8 cellular contexts compared by ENCODE assay signal in the genomic region with DNA sequence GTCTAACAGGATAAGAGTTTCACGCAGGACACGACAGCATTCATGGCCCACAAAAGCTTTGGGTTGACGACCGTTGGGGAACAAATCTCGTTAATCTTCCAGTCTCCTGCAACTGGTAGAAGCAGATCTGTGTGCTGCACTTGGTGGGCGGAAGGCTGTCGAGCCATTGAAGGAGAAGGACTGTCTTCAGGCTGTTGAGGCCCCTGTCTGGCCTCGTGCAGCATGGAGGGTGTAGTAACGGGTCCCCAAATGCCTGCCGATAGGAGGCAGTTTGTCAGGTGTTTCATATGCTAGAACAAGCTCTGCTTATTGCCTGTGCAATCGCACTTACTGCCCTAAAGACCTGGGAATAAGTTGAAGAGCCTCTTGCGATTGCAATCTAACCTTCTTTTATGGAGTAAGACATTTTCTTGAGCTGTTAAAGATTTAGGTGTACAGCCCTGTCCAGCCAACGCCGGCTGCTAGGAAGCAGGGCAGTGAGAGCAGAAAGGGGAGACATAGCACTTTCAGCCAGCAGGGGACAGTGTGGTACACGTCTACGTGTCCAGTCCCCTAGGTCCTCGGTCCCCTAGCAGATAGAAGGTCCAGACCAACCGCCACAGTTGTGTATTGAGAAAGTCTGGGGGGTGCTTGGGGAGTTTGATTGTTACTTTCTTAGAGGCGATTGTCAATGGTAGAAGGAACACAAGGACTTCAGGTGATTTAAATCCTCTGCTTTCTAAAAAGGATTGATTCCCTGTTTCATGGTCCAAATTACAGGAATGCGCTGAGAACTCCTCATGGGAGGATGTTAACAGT.
DNase-seq lines count a peak whose midpoint lies in the region; ATAC-seq, FAIRE-seq and TF ChIP-seq lines count a peak whose summit lies in the region.

No MANE protein-coding gene starts in this region.

- ATAC-seq in Panc1 (no peak), lung (ENCODE audit: insufficient read depth, low FRiP score) (peak; percentile 35), HG03571 (IDR thresholded peaks at IDR 0.05; ENCODE audit: unreplicated experiment) (no peak), HG03457 (IDR thresholded peaks at IDR 0.05; ENCODE audit: unreplicated experiment) (no peak)
- ATAC-seq in stimulated activated memory B cell treated with anti-CD40 and anti-IgM and Interleukin-4, amounts not matched to agents 10 μg/mL and 1 μg/mL and 100 μg/mL, for 72 hours: no peak

- no peak overlapping the region for H3K4me3 Mint-ChIP-seq in stimulated activated memory B cell treated with anti-CD40 and anti-IgM and Interleukin-4, amounts not matched to agents 10 μg/mL and 1 μg/mL and 100 μg/mL, for 72 hours

- H3K36me3 ChIP-seq in Panc1 (ENCODE audit: control insufficient read depth, insufficient read depth, low read length) (no peaks in the 10 kb centered on the region), colonic mucosa (no peaks in the 10 kb centered on the region), lung (ENCODE audit: control insufficient read depth in 2 of 2, insufficient read depth in 2 of 2, low read length in 2 of 2) (no peaks in the 10 kb centered on the region)

- H3K36me3 Mint-ChIP-seq in stimulated activated memory B cell treated with anti-CD40 and anti-IgM and Interleukin-4, amounts not matched to agents 10 μg/mL and 1 μg/mL and 100 μg/mL, for 72 hours: no peaks in the 10 kb centered on the region

- FAIRE-seq in H54 (lab: Jason Lieb, UNC): no peak

- H3K4me1 ChIP-seq in Panc1 (ENCODE audit: control insufficient read depth, insufficient read depth, low read length) (peaks cover 51% of the 10 kb centered on the region), colonic mucosa (peaks cover 12% of the 10 kb centered on the region), lung (ENCODE audit: control insufficient read depth in 2 of 2, insufficient read depth in 2 of 2, low read length in 2 of 2) (peaks cover 0 to 3% of the 10 kb centered on the region in 2 donors)

- no peaks in the 10 kb centered on the region for H3K9me3 Mint-ChIP-seq in stimulated activated memory B cell treated with anti-CD40 and anti-IgM and Interleukin-4, amounts not matched to agents 10 μg/mL and 1 μg/mL and 100 μg/mL, for 72 hours

- CTCF ChIA-PET in Panc1 (lab: Charles Lee): interaction anchor here (0.5 to 1.0 kb wide), 2 partner anchors 207 to 617 kb away, joined by 3 to 4 read pairs; no protein-coding TSS in a partner anchor

- H3K27me3 ChIP-seq in Panc1 (ENCODE audit: control insufficient read depth, insufficient read depth, low read length) (no peaks in the 10 kb centered on the region), colonic mucosa (no peaks in the 10 kb centered on the region), lung (ENCODE audit: control insufficient read depth, insufficient read depth) (no peaks in the 10 kb centered on the region)

- H3K27ac ChIP-seq in Panc1 (ENCODE audit: low read length) (peak overlapping the region; percentile 97), colonic mucosa (no peak overlapping the region), lung (ENCODE audit: low read depth in 1 of 2, low read length in 1 of 2) (no peak overlapping the region)

- 60% methylated on average over 20 of the region's 20 CpGs for WGBS in lung, 2 donors

- peak overlapping the region in 1 of 2 donors; percentile 9 for H3K9ac ChIP-seq in colonic mucosa (ENCODE audit: low read depth in 2 of 2, low read length in 2 of 2)

- POLR2A ChIA-PET in Panc1 (lab: Charles Lee): interaction anchor here (0.6 kb wide), 1 partner anchor 1615 kb away, joined by 6 read pairs; no protein-coding TSS in a partner anchor

- peak; percentile 54 for DNase-seq in CD1c-positive myeloid dendritic cell (ENCODE audit: extremely low spot score)
- peak; percentile 69 for DNase-seq in H54 (ENCODE audit: insufficient read length, low spot score)
- peak; percentile 33 for DNase-seq in Panc1 (ENCODE audit: low read depth, low spot score)
- peak; percentile 78 for DNase-seq in colonic mucosa
- DNase-seq in lung (ENCODE audit: low spot score): peak; percentile 76

- H3K4me3 ChIP-seq in Panc1 (ENCODE audit: low read depth in 2 of 2, low read length in 2 of 2) (no peak overlapping the region), colonic mucosa (no peak overlapping the region), lung (no peak overlapping the region)

- H3K9me3 ChIP-seq in Panc1 (ENCODE audit: control insufficient read depth, insufficient read depth, low read depth, low read length): no peaks in the 10 kb centered on the region
- H3K9me3 ChIP-seq in colonic mucosa: no peaks in the 10 kb centered on the region
- no peaks in the 10 kb centered on the region for H3K9me3 ChIP-seq in lung (ENCODE audit: control insufficient read depth in 2 of 2, insufficient read depth in 1 of 2, low read length in 1 of 2)

- H3K27ac Mint-ChIP-seq in stimulated activated memory B cell treated with anti-CD40 and anti-IgM and Interleukin-4, amounts not matched to agents 10 μg/mL and 1 μg/mL and 100 μg/mL, for 72 hours: no peak overlapping the region

- TF ChIP-seq CTCF in Panc1 (IDR thresholded peaks at IDR 0.05) (peak; percentile 95), colonic mucosa (IDR thresholded peaks at IDR 0.05) (peak; percentile 79), lung (IDR thresholded peaks at IDR 0.05; ENCODE audit: control extremely low read depth, extremely low read depth) (peak; percentile 56)

- in situ Hi-C loops in Panc1 (cut with HindIII; ENCODE audit: low pct_unique_long_range_greater_than_20kb, low sequenced_read_pairs): loop anchor here (25.0 kb wide), 1 partner anchor 152 kb away; a partner anchor contains a TSS

- no peaks in the 10 kb centered on the region for H3K4me1 Mint-ChIP-seq in stimulated activated memory B cell treated with anti-CD40 and anti-IgM and Interleukin-4, amounts not matched to agents 10 μg/mL and 1 μg/mL and 100 μg/mL, for 72 hours

- peaks cover 84% of the 10 kb centered on the region for H3K27me3 Mint-ChIP-seq in stimulated activated memory B cell treated with anti-CD40 and anti-IgM and Interleukin-4, amounts not matched to agents 10 μg/mL and 1 μg/mL and 100 μg/mL, for 72 hours

- no TSS peak for BruUV-seq in Panc1 (replicated peaks; lab: Mats Ljungman, UMichigan)

- TF ChIP-seq POLR2A in H54 (IDR thresholded peaks at IDR 0.05; ENCODE audit: low read depth, low read length): no peak

- intact Hi-C loops in Panc1 (cut with micrococcal nuclease; ENCODE audit: unreplicated experiment): loop anchor here (2.0 to 5.0 kb wide), 2 partner anchors 147 to 327 kb away; no protein-coding TSS in a partner anchor
- intact Hi-C loops in colonic mucosa (cut with DNase I): loop anchor here (5.0 kb wide), 1 partner anchor 207 kb away; no protein-coding TSS in a partner anchor
